Comparison of ENCODE assay signal across 19 cellular contexts in genomic region chr3:168883145-168883544, GRCh38.
"Had no signal": no experiment of that assay in that cellular context is flagged by ENCODE, and none has a peak within 500 bp of the region (broad histone marks: within the 10 kb centered on the region; RNA-seq: fewer than 3 reads in every experiment).

No MANE protein-coding gene starts in this region.

- H3K36me3 ChIP-seq: neural progenitor cell, prostate gland, right atrium auricular region, sigmoid colon, stomach, thyroid gland had no signal

- H3K27me3 ChIP-seq: neural progenitor cell, right atrium auricular region, sigmoid colon, stomach, thyroid gland had no signal

- H3K4me3 ChIP-seq: dorsolateral prefrontal cortex, lung, mucosa of descending colon, neural progenitor cell, prostate gland, right atrium auricular region, sigmoid colon, stomach, thyroid gland had no signal

- H3K4me3 Mint-ChIP-seq: memory B cell; naive thymus-derived CD4-positive, alpha-beta T cell; nephron; neural progenitor cell; stimulated activated effector memory CD8-positive, alpha-beta T cell treated with anti-CD3 and anti-CD28 coated beads, Interleukin-12 subunit alpha, Interleukin-12 subunit beta, amount 100 ng/mL, for 72 hours had no signal

- H3K9me3 ChIP-seq: mucosa of descending colon, prostate gland, right atrium auricular region, sigmoid colon, stomach, thyroid gland had no signal

- H3K4me1 ChIP-seq: neural progenitor cell, prostate gland had no signal

- H3K27ac Mint-ChIP-seq: memory B cell; naive thymus-derived CD4-positive, alpha-beta T cell; nephron; neural progenitor cell; stimulated activated effector memory CD8-positive, alpha-beta T cell treated with anti-CD3 and anti-CD28 coated beads, Interleukin-12 subunit alpha, Interleukin-12 subunit beta, amount 100 ng/mL, for 72 hours had no signal

- ATAC-seq: left lobe of liver; mucosa of descending colon; naive thymus-derived CD4-positive, alpha-beta T cell; stimulated activated effector memory CD8-positive, alpha-beta T cell treated with anti-CD3 and anti-CD28 coated beads, Interleukin-12 subunit alpha, Interleukin-12 subunit beta, amount 100 ng/mL, for 72 hours had no signal

- H3K9me3 Mint-ChIP-seq: memory B cell; naive thymus-derived CD4-positive, alpha-beta T cell; nephron; neural progenitor cell; stimulated activated effector memory CD8-positive, alpha-beta T cell treated with anti-CD3 and anti-CD28 coated beads, Interleukin-12 subunit alpha, Interleukin-12 subunit beta, amount 100 ng/mL, for 72 hours had no signal

- H3K4me1 Mint-ChIP-seq: memory B cell; naive thymus-derived CD4-positive, alpha-beta T cell; stimulated activated effector memory CD8-positive, alpha-beta T cell treated with anti-CD3 and anti-CD28 coated beads, Interleukin-12 subunit alpha, Interleukin-12 subunit beta, amount 100 ng/mL, for 72 hours had no signal

- DNase-seq: dorsolateral prefrontal cortex; effector CD4-positive, alpha-beta T cell; mucosa of descending colon; naive thymus-derived CD4-positive, alpha-beta T cell; sigmoid colon; stimulated activated CD4-positive, alpha-beta T cell treated with anti-CD3 and anti-CD28 coated beads, Interleukin-2, amount 100 ng/mL, for 24 hours; stimulated activated CD4-positive, alpha-beta T cell treated with anti-CD3 and anti-CD28 coated beads, Interleukin-4, amount 100 ng/mL, for 24 hours; stimulated activated naive CD4-positive, alpha-beta T cell treated with Interleukin-2 at 50 U/mL for 16 hours; stomach; thyroid gland; trophoblast cell had no signal

- H3K36me3 Mint-ChIP-seq: memory B cell; naive thymus-derived CD4-positive, alpha-beta T cell; neural progenitor cell; stimulated activated effector memory CD8-positive, alpha-beta T cell treated with anti-CD3 and anti-CD28 coated beads, Interleukin-12 subunit alpha, Interleukin-12 subunit beta, amount 100 ng/mL, for 72 hours had no signal

- H3K27me3 Mint-ChIP-seq: memory B cell; naive thymus-derived CD4-positive, alpha-beta T cell had no signal

- H3K27ac ChIP-seq: dorsolateral prefrontal cortex, neural progenitor cell, prostate gland, right atrium auricular region, sigmoid colon, stomach, thyroid gland had no signal
